ENCODE assay signal across 1 cellular context in the genomic region with DNA sequence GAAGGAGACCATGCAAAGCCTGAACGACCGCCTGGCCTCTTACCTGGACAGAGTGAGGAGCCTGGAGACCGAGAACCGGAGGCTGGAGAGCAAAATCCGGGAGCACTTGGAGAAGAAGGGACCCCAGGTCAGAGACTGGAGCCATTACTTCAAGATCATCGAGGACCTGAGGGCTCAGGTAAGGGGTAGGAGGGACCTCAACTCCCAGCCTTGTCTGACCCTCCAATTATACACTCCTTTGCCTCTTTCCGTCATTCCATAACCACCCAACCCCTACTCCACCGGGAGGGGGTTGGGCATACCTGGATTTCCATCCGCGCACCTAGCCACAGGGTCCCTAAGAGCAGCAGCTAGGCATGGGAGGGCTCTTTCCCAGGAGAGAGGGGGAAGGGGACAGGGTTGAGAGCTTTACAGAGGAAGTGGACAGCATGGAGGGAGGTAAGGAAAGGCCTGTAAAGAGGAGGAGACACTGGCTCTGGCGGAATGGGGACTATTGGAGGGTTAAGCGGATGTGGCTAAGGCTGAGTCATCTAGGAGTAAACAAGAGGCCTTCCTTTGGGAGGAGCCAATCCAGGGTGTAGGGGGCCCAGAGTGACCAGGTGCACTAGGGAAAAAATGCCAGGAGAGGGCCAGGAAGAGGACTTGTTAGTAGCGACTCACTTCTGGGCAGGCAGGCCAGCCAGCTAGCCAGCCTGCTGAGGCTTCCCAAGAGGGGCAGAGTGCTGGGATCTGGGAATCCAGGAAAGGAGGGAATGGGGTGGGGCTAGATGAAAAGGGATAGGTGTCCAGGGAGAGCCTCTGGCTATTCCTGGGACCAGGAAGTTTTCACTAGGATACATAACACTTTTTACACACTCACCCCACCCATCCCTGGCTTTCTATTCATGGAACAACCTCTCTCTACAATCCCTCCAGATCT.
A peak's percentile ranks its signal among the peaks of the same experiment; 100 is the strongest.
TF ChIP-seq lines count a peak whose summit lies in the region.

No MANE protein-coding gene starts in this region.

TF ChIP-seq in endothelial cell of umbilical vein, 7 proteins besides CTCF, POLR2A, EP300 and RAD21 (continued from another document):
- TF ChIP-seq, protein P1, sequence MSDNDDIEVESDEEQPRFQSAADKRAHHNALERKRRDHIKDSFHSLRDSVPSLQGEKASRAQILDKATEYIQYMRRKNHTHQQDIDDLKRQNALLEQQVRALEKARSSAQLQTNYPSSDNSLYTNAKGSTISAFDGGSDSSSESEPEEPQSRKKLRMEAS (IDR thresholded peaks at IDR 0.05; ENCODE audit: insufficient read depth, insufficient read length), result no peak
- TF ChIP-seq POLR2AphosphoS5 (IDR thresholded peaks at IDR 0.05; ENCODE audit: insufficient read depth, low read depth, low read length), result peak; percentile 88
- peak; percentile 97 for TF ChIP-seq FOS (IDR thresholded peaks at IDR 0.05; ENCODE audit: borderline replicate concordance, insufficient read depth, low read length)
- peak; percentile 52 for TF ChIP-seq MYC (IDR thresholded peaks at IDR 0.05; ENCODE audit: low read depth, low read length)
- TF ChIP-seq JUN (IDR thresholded peaks at IDR 0.05; ENCODE audit: borderline replicate concordance, insufficient read depth, insufficient read length, low read depth), result peak; percentile 87
- peak; percentile 18 for TF ChIP-seq GATA2 (IDR thresholded peaks at IDR 0.05; ENCODE audit: insufficient read depth, insufficient read length, low read depth, low read length)
